ENCODE assay signal across 10 cellular contexts in the genomic region with DNA sequence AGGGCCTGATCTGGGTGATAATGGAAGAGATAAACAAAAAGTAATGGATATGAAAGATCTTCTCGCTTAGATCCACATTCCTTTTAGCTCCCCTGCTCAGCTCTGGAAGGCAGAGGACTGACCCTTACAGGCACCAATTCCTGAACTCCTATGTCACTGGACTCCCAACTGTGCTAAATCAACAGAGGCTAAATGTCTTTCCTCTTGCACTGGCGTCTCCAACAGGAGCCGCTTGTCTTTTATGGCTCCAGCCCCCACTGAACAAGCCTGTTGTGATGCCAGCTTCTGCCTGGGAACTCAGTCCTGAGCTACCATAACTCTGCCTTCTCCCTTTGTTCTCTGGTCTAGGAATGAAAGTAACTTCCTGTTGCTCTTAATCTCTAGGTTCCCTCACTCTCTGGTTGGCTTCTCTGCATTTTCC.
DNase-seq lines count a peak whose midpoint lies in the region; ATAC-seq and TF ChIP-seq lines count a peak whose summit lies in the region.
"Had no signal": no experiment of that assay in that cellular context is flagged by ENCODE, and none has a peak within 500 bp of the region (broad histone marks: within the 10 kb centered on the region; RNA-seq: fewer than 3 reads in every experiment).

No MANE protein-coding gene starts in this region.

- H3K27me3 ChIP-seq in PC-9 (ENCODE audit: insufficient read depth, low read depth): no peaks in the 10 kb centered on the region
- H3K27me3 ChIP-seq in neural progenitor cell: no peaks in the 10 kb centered on the region

- peak overlapping the region; percentile 31; the same call in 1 of the 2 replicates for H2AFZ ChIP-seq in PC-9
- H2AFZ ChIP-seq in neural progenitor cell (replicated peaks): peak overlapping the region; percentile 87

- H3K4me1 Mint-ChIP-seq in endothelial cell (ENCODE audit: unreplicated experiment): peaks cover 11% of the 10 kb centered on the region
- peaks cover 12% of the 10 kb centered on the region for H3K4me1 Mint-ChIP-seq in neural progenitor cell
- H3K4me1 Mint-ChIP-seq: CD4-positive, alpha-beta memory T cell had no signal

- no peaks in the 10 kb centered on the region for H4K20me1 ChIP-seq in PC-9 (ENCODE audit: insufficient read depth)
- no peaks in the 10 kb centered on the region for H4K20me1 ChIP-seq in neural progenitor cell (ENCODE audit: low read depth)

- H3K4me2 ChIP-seq in PC-9 (0 out of 2 replicates have a peak overlapping the region, but pooled peaks have one; percentile 8), neural progenitor cell (peak overlapping the region; percentile 15)

- H3K36me3 ChIP-seq in PC-9 (ENCODE audit: low read depth) (no peaks in the 10 kb centered on the region), neural progenitor cell (no peaks in the 10 kb centered on the region)

- H3K27me3 Mint-ChIP-seq in endothelial cell (ENCODE audit: unreplicated experiment): peaks cover 1% of the 10 kb centered on the region
- H3K27me3 Mint-ChIP-seq in neural progenitor cell (ENCODE audit: insufficient read depth, low read depth): no peaks in the 10 kb centered on the region
- H3K27me3 Mint-ChIP-seq: CD4-positive, alpha-beta memory T cell; dendritic cell treated with granulocyte-macrophage colony-stimulating factor and Interleukin-4, amounts not matched to agents 40 ng/mL and 50 ng/mL, for 4 days had no signal

- CTCF ChIA-PET in PC-9 (lab: Charles Lee): no interaction called here

- H3K9ac ChIP-seq in neural progenitor cell: no peak overlapping the region

- peak; percentile 96 for DNase-seq in EH (ENCODE audit: low read depth)
- peak; percentile 15 to 50 for DNase-seq in PC-9
- DNase-seq in endothelial cell (ENCODE audit: low spot score): peak; percentile 5
- DNase-seq in neural progenitor cell (ENCODE audit: low spot score): peak; percentile 76
- DNase-seq in SKM-1 (lab: John Stamatoyannopoulos, UW; ENCODE audit: unreplicated experiment): no peak
- DNase-seq in COLO668 (lab: John Stamatoyannopoulos, UW; ENCODE audit: unreplicated experiment): no peak
- DNase-seq in activated gamma-delta T cell (lab: John Stamatoyannopoulos, UW): no peak
- DNase-seq: CD4-positive, alpha-beta memory T cell had no signal

- peak overlapping the region; percentile 90 for H3K27ac Mint-ChIP-seq in endothelial cell (ENCODE audit: unreplicated experiment)
- H3K27ac Mint-ChIP-seq in neural progenitor cell: peak overlapping the region; percentile 92
- H3K27ac Mint-ChIP-seq: CD4-positive, alpha-beta memory T cell; dendritic cell treated with granulocyte-macrophage colony-stimulating factor and Interleukin-4, amounts not matched to agents 40 ng/mL and 50 ng/mL, for 4 days had no signal

- H3K27ac ChIP-seq in PC-9 (no peak overlapping the region), neural progenitor cell (peak overlapping the region; percentile 75)

- H3K79me2 ChIP-seq in PC-9 (ENCODE audit: low read depth): no peaks in the 10 kb centered on the region
- H3K79me2 ChIP-seq in neural progenitor cell (ENCODE audit: low read depth): no peaks in the 10 kb centered on the region

- POLR2A ChIA-PET in PC-9 (lab: Charles Lee; ENCODE audit: unreplicated experiment): interaction anchor here (0.7 kb wide), 1 partner anchor 52 kb away, joined by 9 read pairs; no protein-coding TSS in a partner anchor

- H3K9me3 Mint-ChIP-seq in endothelial cell (ENCODE audit: unreplicated experiment): no peaks in the 10 kb centered on the region
- peaks cover 7% of the 10 kb centered on the region for H3K9me3 Mint-ChIP-seq in neural progenitor cell

- H3K36me3 Mint-ChIP-seq in endothelial cell (ENCODE audit: low read depth, unreplicated experiment): no peaks in the 10 kb centered on the region
- H3K36me3 Mint-ChIP-seq in neural progenitor cell: no peaks in the 10 kb centered on the region
- H3K36me3 Mint-ChIP-seq: CD4-positive, alpha-beta memory T cell had no signal

- H3K4me3 Mint-ChIP-seq in endothelial cell (ENCODE audit: unreplicated experiment): no peak overlapping the region
- no peak overlapping the region for H3K4me3 Mint-ChIP-seq in neural progenitor cell
- H3K4me3 Mint-ChIP-seq: CD4-positive, alpha-beta memory T cell; dendritic cell treated with granulocyte-macrophage colony-stimulating factor and Interleukin-4, amounts not matched to agents 40 ng/mL and 50 ng/mL, for 4 days had no signal

- no peak for TF ChIP-seq CTCF in PC-9 (conservative IDR thresholded peaks at IDR 0.05)
- no peak for TF ChIP-seq CTCF in endothelial cell (IDR thresholded peaks at IDR 0.05; ENCODE audit: unreplicated experiment)
- no peak for TF ChIP-seq CTCF in neural progenitor cell (IDR thresholded peaks at IDR 0.05)

- H3K9me2 ChIP-seq in PC-9 (ENCODE audit: insufficient read depth): no peaks in the 10 kb centered on the region

- no peak for ATAC-seq in HG02885 (IDR thresholded peaks at IDR 0.05; ENCODE audit: poor library complexity, unreplicated experiment)

- no peaks in the 10 kb centered on the region for H3K9me3 ChIP-seq in PC-9 (ENCODE audit: insufficient read depth, low read depth)
- no peaks in the 10 kb centered on the region for H3K9me3 ChIP-seq in neural progenitor cell (ENCODE audit: low read depth)

- H3K4me3 ChIP-seq in PC-9: no peak overlapping the region
- no peak overlapping the region for H3K4me3 ChIP-seq in neural progenitor cell

- H3K4me1 ChIP-seq in PC-9 (replicated peaks; ENCODE audit: insufficient read depth) (no peaks in the 10 kb centered on the region), neural progenitor cell (peaks cover 11% of the 10 kb centered on the region)

- BruUV-seq in PC-9 (replicated peaks; lab: Mats Ljungman, UMichigan): no TSS peak

- H3F3A ChIP-seq in PC-9 (ENCODE audit: insufficient read depth, low read depth) (no peaks in the 10 kb centered on the region), neural progenitor cell (ENCODE audit: low read depth) (peaks cover 5% of the 10 kb centered on the region)

- intact Hi-C loops in PC-9 (cut with micrococcal nuclease; ENCODE audit: unreplicated experiment): no loop called here

Comparison
In these comparisons a context has a peak if more than half of its experiments do, and no peak if none do; other contexts are left out.
1. DNase-seq: peak in EH (single experiment), PC-9 (2 of 2), endothelial cell (single experiment) and neural progenitor cell (single experiment); none in SKM-1 (single experiment), COLO668 (single experiment) and activated gamma-delta T cell (single experiment).